ENCODE assay signal across 8 cellular contexts in the genomic region with DNA sequence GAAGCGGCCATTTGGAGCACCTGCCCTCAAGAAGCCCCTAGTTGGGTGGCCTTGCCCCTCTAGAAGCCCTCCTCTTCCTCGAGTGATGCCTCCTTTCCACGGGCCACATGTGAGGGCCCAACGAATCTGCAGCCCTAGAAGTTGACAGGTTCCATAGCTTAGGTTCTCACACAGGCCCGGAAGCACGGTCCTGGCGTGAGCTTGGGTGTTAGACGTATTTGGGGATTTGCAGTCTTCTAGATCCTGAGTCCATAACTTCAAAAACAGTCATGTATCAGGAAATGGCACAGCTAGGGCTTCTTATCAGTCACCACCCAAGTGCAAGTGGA. TPM values are rescaled to one million over a fixed set of nuclear protein-coding genes. Genes with fewer than 3 reads are reported as not detected.
DNase-seq lines count a peak whose midpoint lies in the region; ATAC-seq and TF ChIP-seq lines count a peak whose summit lies in the region.

No MANE protein-coding gene starts in this region.

- peak overlapping the region; percentile 88 for H3K4me3 ChIP-seq in CD8-positive, alpha-beta T cell (ENCODE audit: low read depth, low read length)
- no peak overlapping the region for H3K4me3 ChIP-seq in KMS-11 (IDR thresholded peaks at IDR 0.05; ENCODE audit: insufficient read depth, low read depth, low read length)

- intact Hi-C loops in CD8-positive, alpha-beta T cell (cut with DNase I, micrococcal nuclease): loop anchor here (1.0 to 10.0 kb wide), 6 partner anchors 107 to 701 kb away; a partner anchor contains a TSS

- peaks cover 30% of the 10 kb centered on the region for H3K4me1 ChIP-seq in CD8-positive, alpha-beta T cell (ENCODE audit: insufficient read depth, low read length)
- H3K4me1 ChIP-seq in KMS-11 (ENCODE audit: low read depth, poor library complexity, severe bottlenecking): peaks cover 37% of the 10 kb centered on the region

- no peaks in the 10 kb centered on the region for H3K27me3 Mint-ChIP-seq in CD8-positive, alpha-beta T cell (ENCODE audit: low read depth)
- H3K27me3 Mint-ChIP-seq in naive B cell: no peaks in the 10 kb centered on the region

- H3K27ac ChIP-seq in CD8-positive, alpha-beta T cell (ENCODE audit: low read depth, low read length): peak overlapping the region; percentile 97
- H3K27ac ChIP-seq in KMS-11: peak overlapping the region; percentile 98
- H3K27ac ChIP-seq in cingulate gyrus (ENCODE audit: low read depth, low read length): peak overlapping the region; percentile 91

- H3K36me3 Mint-ChIP-seq in CD8-positive, alpha-beta T cell: peaks cover 15% of the 10 kb centered on the region
- no peaks in the 10 kb centered on the region for H3K36me3 Mint-ChIP-seq in naive B cell

- peak overlapping the region; percentile 84 for H3K4me3 Mint-ChIP-seq in CD8-positive, alpha-beta T cell
- peak overlapping the region; percentile 86 to 97 (median 92) for H3K4me3 Mint-ChIP-seq in naive B cell

- H3K4me2 ChIP-seq in KMS-11: peak overlapping the region; percentile 43

- DNase-seq in CD8-positive, alpha-beta T cell: no peak
- no peak for DNase-seq in naive B cell
- no peak for DNase-seq in NK-92 (lab: John Stamatoyannopoulos, UW; ENCODE audit: unreplicated experiment)
- no peak for DNase-seq in NCI-H2107 treated with DMSO at 0.1 percent for 48 hours (lab: John Stamatoyannopoulos, UW; ENCODE audit: unreplicated experiment)
- no peak for DNase-seq in NCI-H1694 (lab: John Stamatoyannopoulos, UW)

- CTCF ChIA-PET in CD8-positive, alpha-beta T cell (lab: Charles Lee): no interaction called here

- no peaks in the 10 kb centered on the region for H3K9me3 Mint-ChIP-seq in CD8-positive, alpha-beta T cell
- H3K9me3 Mint-ChIP-seq in naive B cell: no peaks in the 10 kb centered on the region

- H3K27me3 ChIP-seq in CD8-positive, alpha-beta T cell (ENCODE audit: insufficient read depth, low read length): no peaks in the 10 kb centered on the region
- no peaks in the 10 kb centered on the region for H3K27me3 ChIP-seq in KMS-11 (ENCODE audit: insufficient read depth, low read depth)

- POLR2A ChIA-PET in CD8-positive, alpha-beta T cell (lab: Charles Lee): interaction anchor here (0.6 to 1.7 kb wide), 4 partner anchors 8 to 27 kb away, joined by 3 to 8 read pairs (median 4); no protein-coding TSS in a partner anchor

- no peaks in the 10 kb centered on the region for H4K20me1 ChIP-seq in KMS-11 (ENCODE audit: insufficient read depth)

- no peaks in the 10 kb centered on the region for H3K9me3 ChIP-seq in CD8-positive, alpha-beta T cell (ENCODE audit: low read length)

- peak; percentile 1 for ATAC-seq in CD8-positive, alpha-beta T cell
- ATAC-seq in naive B cell (ENCODE audit: low read depth in 2 of 2) (no peak), HG03469 (IDR thresholded peaks at IDR 0.05; ENCODE audit: unreplicated experiment) (no peak)

- H2AFZ ChIP-seq in KMS-11 (ENCODE audit: low read depth): peak overlapping the region; percentile 78

- H3K9ac ChIP-seq in KMS-11: peak overlapping the region; percentile 99; the same call in 1 of the 2 replicates

- H3K36me3 ChIP-seq in CD8-positive, alpha-beta T cell (ENCODE audit: insufficient read depth, low read length): no peaks in the 10 kb centered on the region
- H3K36me3 ChIP-seq in KMS-11 (ENCODE audit: insufficient read depth): no peaks in the 10 kb centered on the region

- H3K27ac Mint-ChIP-seq in CD8-positive, alpha-beta T cell: peak overlapping the region; percentile 91
- H3K27ac Mint-ChIP-seq in naive B cell: peak overlapping the region; percentile 69 to 99 (median 94)

- TF ChIP-seq CTCF in CD8-positive, alpha-beta T cell (IDR thresholded peaks at IDR 0.05): no peak
- TF ChIP-seq CTCF in KMS-11 (conservative IDR thresholded peaks at IDR 0.05; ENCODE audit: low read depth, low read length): no peak

- H3K79me2 ChIP-seq in KMS-11 (ENCODE audit: insufficient read depth, low read depth): peaks cover 37% of the 10 kb centered on the region

- peaks cover 36% of the 10 kb centered on the region for H3K4me1 Mint-ChIP-seq in CD8-positive, alpha-beta T cell (ENCODE audit: low read depth)
- peaks cover 11 to 31% (median 29%) of the 10 kb centered on the region in 3 donors for H3K4me1 Mint-ChIP-seq in naive B cell

RNA-seq across cellular contexts. Expression of a gene that starts 0.4 kb away (rescaled TPM):
- 10 to 100 TPM; 75.4 to 76.1 TPM for total RNA-seq in CD8-positive, alpha-beta T cell
- polyA plus RNA-seq in naive B cell (ENCODE audit: low read depth in 6 of 6): 10 to 100 TPM in 2 of 6 donors, 1 to 10 TPM in 3, under 1 TPM in 1; 0.50 to 13.8 (median 7.1) TPM
